8 cellular contexts compared by ENCODE assay signal in genomic region chr1:205211839-205212241, GRCh38. TPM values are rescaled to one million over a fixed set of nuclear protein-coding genes. Genes with fewer than 3 reads are reported as not detected.
A peak's percentile ranks its signal among the peaks of the same experiment; 100 is the strongest.
DNase-seq lines count a peak whose midpoint lies in the region; ATAC-seq and TF ChIP-seq lines count a peak whose summit lies in the region.

No MANE protein-coding gene starts in this region.

- TF ChIP-seq CTCF in fibroblast of the aortic adventitia (IDR thresholded peaks at IDR 0.05; ENCODE audit: insufficient read depth, low read length): no peak

- H3K27ac ChIP-seq in skin epidermis: peak overlapping the region in 20 of 21 experiments; percentile 80 to 97 (median 92)

- peak; percentile 81 for DNase-seq in SKM-1 treated with dmso at 0.1 percent for 144 hours (lab: John Stamatoyannopoulos, UW; ENCODE audit: unreplicated experiment)
- DNase-seq in fibroblast of the aortic adventitia (ENCODE audit: low read depth): no peak
- no peak for DNase-seq in mesenteric fat pad (ENCODE audit: low spot score)
- DNase-seq in DMS114 treated with DMSO at 0.1 percent for 48 hours (lab: John Stamatoyannopoulos, UW; ENCODE audit: unreplicated experiment): no peak

- peak; percentile 26 for ATAC-seq in GM18511 (IDR thresholded peaks at IDR 0.05; ENCODE audit: unreplicated experiment)
- ATAC-seq in HG02759 (IDR thresholded peaks at IDR 0.05; ENCODE audit: unreplicated experiment): peak; percentile 22
- no peak for ATAC-seq in HG03139 (IDR thresholded peaks at IDR 0.05; ENCODE audit: unreplicated experiment)

- H3K4me3 ChIP-seq in fibroblast of the aortic adventitia (ENCODE audit: low read depth, low read length): peak overlapping the region; percentile 87
- H3K4me3 ChIP-seq in skin epidermis: peak overlapping the region; percentile 67 to 96 (median 86)

RNA-seq across cellular contexts. Expression of gene DSTYK, which starts 0.3 kb away (rescaled TPM):
- total RNA-seq in fibroblast of the aortic adventitia (ENCODE audit: low replicate concordance) (16.1 and 23.7 TPM in 2 replicates), mesenteric fat pad (8.5 TPM)

RNA-seq across cellular contexts. Expression of gene TMCC2, which starts 15.9 kb away (rescaled TPM):
- total RNA-seq in fibroblast of the aortic adventitia (ENCODE audit: low replicate concordance): 2.5 and 7.0 TPM in 2 replicates
- total RNA-seq in mesenteric fat pad: 1.1 TPM
